In genomic region chr4:97370581-97370980, GRCh38 we compare ENCODE assay signal across 23 cellular contexts.
"Had no signal": no experiment of that assay in that cellular context is flagged by ENCODE, and none has a peak within 500 bp of the region (broad histone marks: within the 10 kb centered on the region; RNA-seq: fewer than 3 reads in every experiment).

No MANE protein-coding gene starts in this region.

- H3K36me3 Mint-ChIP-seq: activated naive CD8-positive, alpha-beta T cell had no signal

- H3K27me3 ChIP-seq: adrenal gland, cardiac muscle cell, foreskin keratinocyte, right atrium auricular region, spleen, upper lobe of left lung had no signal

- FAIRE-seq: endometrium, TTC549 had no signal

- H3K27ac Mint-ChIP-seq: activated naive CD8-positive, alpha-beta T cell; activated T-cell treated with anti-CD3 and anti-CD28 coated beads, Interleukin-2, amount 50 U/mL, for 24 hours; activated T-helper 17 cell treated with anti-CD3 and anti-CD28 coated beads, Interleukin-2, amount 50 U/mL, for 72 hours; immature natural killer cell; natural killer cell treated with Interleukin-12 subunit alpha and Interleukin-12 subunit beta and Interleukin-15 and Interleukin-18, amount 100 ng/mL, for 72 hours had no signal

- H3K27me3 Mint-ChIP-seq: activated naive CD8-positive, alpha-beta T cell; activated T-cell treated with anti-CD3 and anti-CD28 coated beads, Interleukin-2, amount 50 U/mL, for 24 hours; activated T-helper 17 cell treated with anti-CD3 and anti-CD28 coated beads, Interleukin-2, amount 50 U/mL, for 72 hours; natural killer cell treated with Interleukin-12 subunit alpha and Interleukin-12 subunit beta and Interleukin-15 and Interleukin-18, amount 100 ng/mL, for 72 hours had no signal

- DNase-seq: activated CD4-positive, alpha-beta T cell treated with anti-CD3 and anti-CD28 coated beads for 1 hour; activated CD8-positive, alpha-beta memory T cell treated with anti-CD3 and anti-CD28 coated beads for 24 hours; activated CD8-positive, alpha-beta memory T cell treated with anti-CD3 and anti-CD28 coated beads, Interleukin-2, amount 50 U/mL, for 4 hours; activated T-cell treated with anti-CD3 and anti-CD28 coated beads, Interleukin-2, amount 50 U/mL, for 24 hours; adrenal gland; cortex of kidney; erythroblast; immature natural killer cell; left ventricle myocardium superior; spleen; stimulated activated CD4-positive, alpha-beta T cell treated with anti-CD3 and anti-CD28 coated beads, Interleukin-4, amount 100 ng/mL, for 24 hours; stimulated activated naive CD4-positive, alpha-beta T cell treated with Interleukin-2 at 50 U/mL for 16 hours; upper lobe of left lung had no signal

- H3K36me3 ChIP-seq: adrenal gland, cardiac muscle cell, prostate gland, right atrium auricular region, spleen, thoracic aorta, upper lobe of left lung had no signal

- H3K9me3 ChIP-seq: adrenal gland, prostate gland, right atrium auricular region, thoracic aorta, upper lobe of left lung had no signal

- H3K4me3 Mint-ChIP-seq: activated naive CD8-positive, alpha-beta T cell; activated T-cell treated with anti-CD3 and anti-CD28 coated beads, Interleukin-2, amount 50 U/mL, for 24 hours; activated T-helper 17 cell treated with anti-CD3 and anti-CD28 coated beads, Interleukin-2, amount 50 U/mL, for 72 hours; immature natural killer cell; natural killer cell treated with Interleukin-12 subunit alpha and Interleukin-12 subunit beta and Interleukin-15 and Interleukin-18, amount 100 ng/mL, for 72 hours had no signal

- H3K27ac ChIP-seq: adrenal gland, cardiac muscle cell, foreskin keratinocyte, prostate gland, right atrium auricular region, spleen, thoracic aorta, upper lobe of left lung had no signal

- H3K4me1 Mint-ChIP-seq: activated T-helper 17 cell treated with anti-CD3 and anti-CD28 coated beads, Interleukin-2, amount 50 U/mL, for 72 hours; immature natural killer cell had no signal

- H3K9me3 Mint-ChIP-seq: activated T-cell treated with anti-CD3 and anti-CD28 coated beads, Interleukin-2, amount 50 U/mL, for 24 hours had no signal

- H3K4me3 ChIP-seq: adrenal gland, cardiac muscle cell, prostate gland, right atrium auricular region, spleen, thoracic aorta, upper lobe of left lung had no signal

- H3K4me1 ChIP-seq: adrenal gland, foreskin keratinocyte, prostate gland, right atrium auricular region, spleen, upper lobe of left lung had no signal

- ATAC-seq: activated T-helper 17 cell treated with anti-CD3 and anti-CD28 coated beads, Interleukin-2, amount 50 U/mL, for 72 hours; foreskin keratinocyte; left ventricle myocardium superior; natural killer cell treated with Interleukin-12 subunit alpha and Interleukin-12 subunit beta and Interleukin-15 and Interleukin-18, amount 100 ng/mL, for 72 hours had no signal
